In genomic region chr5:132813599-132814440, GRCh38 we compare ENCODE assay signal across 1 cellular context.
TF ChIP-seq lines count a peak whose summit lies in the region.

No MANE protein-coding gene starts in this region.

TF ChIP-seq in HepG2, 621 proteins besides CTCF, POLR2A, EP300 and RAD21:
- TF ChIP-seq GABPA (IDR thresholded peaks at IDR 0.05; ENCODE audit: low read depth, low read length) (no peak), GABPA (CRISPR knock-in tag; IDR thresholded peaks at IDR 0.05; ENCODE audit: low read depth) (no peak), ZNF274 (CRISPR knock-in tag; IDR thresholded peaks at IDR 0.05) (no peak), ZNF784 (CRISPR knock-in tag; IDR thresholded peaks at IDR 0.05; ENCODE audit: borderline replicate concordance) (no peak), HCFC1 (IDR thresholded peaks at IDR 0.05; ENCODE audit: low read depth, low read length) (no peak), ZNF275 (CRISPR knock-in tag; IDR thresholded peaks at IDR 0.05; ENCODE audit: borderline replicate concordance) (no peak)
- TF ChIP-seq, protein P1, sequence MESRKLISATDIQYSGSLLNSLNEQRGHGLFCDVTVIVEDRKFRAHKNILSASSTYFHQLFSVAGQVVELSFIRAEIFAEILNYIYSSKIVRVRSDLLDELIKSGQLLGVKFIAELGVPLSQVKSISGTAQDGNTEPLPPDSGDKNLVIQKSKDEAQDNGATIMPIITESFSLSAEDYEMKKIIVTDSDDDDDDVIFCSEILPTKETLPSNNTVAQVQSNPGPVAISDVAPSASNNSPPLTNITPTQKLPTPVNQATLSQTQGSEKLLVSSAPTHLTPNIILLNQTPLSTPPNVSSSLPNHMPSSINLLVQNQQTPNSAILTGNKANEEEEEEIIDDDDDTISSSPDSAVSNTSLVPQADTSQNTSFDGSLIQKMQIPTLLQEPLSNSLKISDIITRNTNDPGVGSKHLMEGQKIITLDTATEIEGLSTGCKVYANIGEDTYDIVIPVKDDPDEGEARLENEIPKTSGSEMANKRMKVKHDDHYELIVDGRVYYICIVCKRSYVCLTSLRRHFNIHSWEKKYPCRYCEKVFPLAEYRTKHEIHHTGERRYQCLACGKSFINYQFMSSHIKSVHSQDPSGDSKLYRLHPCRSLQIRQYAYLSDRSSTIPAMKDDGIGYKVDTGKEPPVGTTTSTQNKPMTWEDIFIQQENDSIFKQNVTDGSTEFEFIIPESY (CRISPR knock-in tag; IDR thresholded peaks at IDR 0.05) = peak; percentile 68
- TF ChIP-seq, protein P2, sequence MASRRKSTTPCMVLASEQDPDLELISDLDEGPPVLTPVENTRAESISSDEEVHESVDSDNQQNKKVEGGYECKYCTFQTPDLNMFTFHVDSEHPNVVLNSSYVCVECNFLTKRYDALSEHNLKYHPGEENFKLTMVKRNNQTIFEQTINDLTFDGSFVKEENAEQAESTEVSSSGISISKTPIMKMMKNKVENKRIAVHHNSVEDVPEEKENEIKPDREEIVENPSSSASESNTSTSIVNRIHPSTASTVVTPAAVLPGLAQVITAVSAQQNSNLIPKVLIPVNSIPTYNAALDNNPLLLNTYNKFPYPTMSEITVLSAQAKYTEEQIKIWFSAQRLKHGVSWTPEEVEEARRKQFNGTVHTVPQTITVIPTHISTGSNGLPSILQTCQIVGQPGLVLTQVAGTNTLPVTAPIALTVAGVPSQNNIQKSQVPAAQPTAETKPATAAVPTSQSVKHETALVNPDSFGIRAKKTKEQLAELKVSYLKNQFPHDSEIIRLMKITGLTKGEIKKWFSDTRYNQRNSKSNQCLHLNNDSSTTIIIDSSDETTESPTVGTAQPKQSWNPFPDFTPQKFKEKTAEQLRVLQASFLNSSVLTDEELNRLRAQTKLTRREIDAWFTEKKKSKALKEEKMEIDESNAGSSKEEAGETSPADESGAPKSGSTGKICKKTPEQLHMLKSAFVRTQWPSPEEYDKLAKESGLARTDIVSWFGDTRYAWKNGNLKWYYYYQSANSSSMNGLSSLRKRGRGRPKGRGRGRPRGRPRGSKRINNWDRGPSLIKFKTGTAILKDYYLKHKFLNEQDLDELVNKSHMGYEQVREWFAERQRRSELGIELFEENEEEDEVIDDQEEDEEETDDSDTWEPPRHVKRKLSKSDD (CRISPR knock-in tag; IDR thresholded peaks at IDR 0.05; ENCODE audit: low read depth) = 0 out of 2 replicates have a peak, but pooled peaks have one; percentile 22
- TF ChIP-seq, protein P3, sequence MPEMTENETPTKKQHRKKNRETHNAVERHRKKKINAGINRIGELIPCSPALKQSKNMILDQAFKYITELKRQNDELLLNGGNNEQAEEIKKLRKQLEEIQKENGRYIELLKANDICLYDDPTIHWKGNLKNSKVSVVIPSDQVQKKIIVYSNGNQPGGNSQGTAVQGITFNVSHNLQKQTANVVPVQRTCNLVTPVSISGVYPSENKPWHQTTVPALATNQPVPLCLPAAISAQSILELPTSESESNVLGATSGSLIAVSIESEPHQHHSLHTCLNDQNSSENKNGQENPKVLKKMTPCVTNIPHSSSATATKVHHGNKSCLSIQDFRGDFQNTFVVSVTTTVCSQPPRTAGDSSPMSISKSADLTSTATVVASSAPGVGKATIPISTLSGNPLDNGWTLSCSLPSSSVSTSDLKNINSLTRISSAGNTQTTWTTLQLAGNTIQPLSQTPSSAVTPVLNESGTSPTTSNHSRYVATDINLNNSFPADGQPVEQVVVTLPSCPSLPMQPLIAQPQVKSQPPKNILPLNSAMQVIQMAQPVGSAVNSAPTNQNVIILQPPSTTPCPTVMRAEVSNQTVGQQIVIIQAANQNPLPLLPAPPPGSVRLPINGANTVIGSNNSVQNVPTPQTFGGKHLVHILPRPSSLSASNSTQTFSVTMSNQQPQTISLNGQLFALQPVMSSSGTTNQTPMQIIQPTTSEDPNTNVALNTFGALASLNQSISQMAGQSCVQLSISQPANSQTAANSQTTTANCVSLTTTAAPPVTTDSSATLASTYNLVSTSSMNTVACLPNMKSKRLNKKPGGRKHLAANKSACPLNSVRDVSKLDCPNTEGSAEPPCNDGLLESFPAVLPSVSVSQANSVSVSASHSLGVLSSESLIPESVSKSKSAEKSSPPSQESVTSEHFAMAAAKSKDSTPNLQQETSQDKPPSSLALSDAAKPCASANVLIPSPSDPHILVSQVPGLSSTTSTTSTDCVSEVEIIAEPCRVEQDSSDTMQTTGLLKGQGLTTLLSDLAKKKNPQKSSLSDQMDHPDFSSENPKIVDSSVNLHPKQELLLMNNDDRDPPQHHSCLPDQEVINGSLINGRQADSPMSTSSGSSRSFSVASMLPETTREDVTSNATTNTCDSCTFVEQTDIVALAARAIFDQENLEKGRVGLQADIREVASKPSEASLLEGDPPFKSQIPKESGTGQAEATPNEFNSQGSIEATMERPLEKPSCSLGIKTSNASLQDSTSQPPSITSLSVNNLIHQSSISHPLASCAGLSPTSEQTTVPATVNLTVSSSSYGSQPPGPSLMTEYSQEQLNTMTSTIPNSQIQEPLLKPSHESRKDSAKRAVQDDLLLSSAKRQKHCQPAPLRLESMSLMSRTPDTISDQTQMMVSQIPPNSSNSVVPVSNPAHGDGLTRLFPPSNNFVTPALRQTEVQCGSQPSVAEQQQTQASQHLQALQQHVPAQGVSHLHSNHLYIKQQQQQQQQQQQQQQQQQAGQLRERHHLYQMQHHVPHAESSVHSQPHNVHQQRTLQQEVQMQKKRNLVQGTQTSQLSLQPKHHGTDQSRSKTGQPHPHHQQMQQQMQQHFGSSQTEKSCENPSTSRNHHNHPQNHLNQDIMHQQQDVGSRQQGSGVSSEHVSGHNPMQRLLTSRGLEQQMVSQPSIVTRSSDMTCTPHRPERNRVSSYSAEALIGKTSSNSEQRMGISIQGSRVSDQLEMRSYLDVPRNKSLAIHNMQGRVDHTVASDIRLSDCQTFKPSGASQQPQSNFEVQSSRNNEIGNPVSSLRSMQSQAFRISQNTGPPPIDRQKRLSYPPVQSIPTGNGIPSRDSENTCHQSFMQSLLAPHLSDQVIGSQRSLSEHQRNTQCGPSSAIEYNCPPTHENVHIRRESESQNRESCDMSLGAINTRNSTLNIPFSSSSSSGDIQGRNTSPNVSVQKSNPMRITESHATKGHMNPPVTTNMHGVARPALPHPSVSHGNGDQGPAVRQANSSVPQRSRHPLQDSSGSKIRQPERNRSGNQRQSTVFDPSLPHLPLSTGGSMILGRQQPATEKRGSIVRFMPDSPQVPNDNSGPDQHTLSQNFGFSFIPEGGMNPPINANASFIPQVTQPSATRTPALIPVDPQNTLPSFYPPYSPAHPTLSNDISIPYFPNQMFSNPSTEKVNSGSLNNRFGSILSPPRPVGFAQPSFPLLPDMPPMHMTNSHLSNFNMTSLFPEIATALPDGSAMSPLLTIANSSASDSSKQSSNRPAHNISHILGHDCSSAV (CRISPR knock-in tag; IDR thresholded peaks at IDR 0.05; ENCODE audit: borderline replicate concordance) = no peak
TF ChIP-seq in HepG2: peak in this region for 2.
